ENCODE assay signal across 27 cellular contexts in genomic region chr1:113029822-113030221, GRCh38.
"Had no signal": no experiment of that assay in that cellular context is flagged by ENCODE, and none has a peak within 500 bp of the region (broad histone marks: within the 10 kb centered on the region; RNA-seq: fewer than 3 reads in every experiment).

No MANE protein-coding gene starts in this region.

- H3K27ac ChIP-seq: brain microvascular endothelial cell, left lung, pancreas, prostate gland, stomach, tibial artery, upper lobe of right lung, VCaP had no signal

- H3K4me1 ChIP-seq: left lung, pancreas, prostate gland, stomach, tibial artery, upper lobe of right lung had no signal

- H3K4me3 ChIP-seq: left lung, pancreas, prostate gland, stomach, tibial artery, upper lobe of right lung had no signal

- ATAC-seq: activated T-helper 17 cell treated with anti-CD3 and anti-CD28 coated beads, Interleukin-2, amount 50 U/mL, for 72 hours; esophagus mucosa; left lung; naive thymus-derived CD8-positive, alpha-beta T cell; pancreas; upper lobe of right lung had no signal

- H3K9me3 ChIP-seq: left lung, pancreas, prostate gland, stomach, tibial artery, upper lobe of right lung had no signal

- H3K36me3 ChIP-seq: brain microvascular endothelial cell, left lung, pancreas, prostate gland, stomach, tibial artery, upper lobe of right lung had no signal

- H3K27me3 ChIP-seq: brain microvascular endothelial cell, left lung, pancreas, stomach, tibial artery, upper lobe of right lung had no signal

- DNase-seq: activated CD4-positive, alpha-beta memory T cell treated with anti-CD3 and anti-CD28 coated beads for 36 hours; activated CD4-positive, alpha-beta T cell treated with anti-CD3 and anti-CD28 coated beads for 48 hours; activated CD8-positive, alpha-beta memory T cell treated with anti-CD3 and anti-CD28 coated beads, Interleukin-2, amount 50 U/mL, for 4 hours; activated gamma-delta T cell treated with Interleukin-2 at 50 U/mL for 16 hours; activated naive CD4-positive, alpha-beta T cell treated with anti-CD3 and anti-CD28 coated beads, Interleukin-2, amount 50 U/mL, for 16 hours; activated T-cell treated with anti-CD3 and anti-CD28 coated beads, Interleukin-2, amount 50 U/mL, for 24 hours; amniotic stem cell; brain microvascular endothelial cell; endodermal cell; foreskin fibroblast; kidney glomerular epithelial cell; left lung; naive thymus-derived CD8-positive, alpha-beta T cell; nucleus accumbens; pancreas; retina; stimulated activated CD4-positive, alpha-beta T cell treated with anti-CD3 and anti-CD28 coated beads, Interleukin-15, amount 100 ng/mL, for 24 hours; stimulated activated CD4-positive, alpha-beta T cell treated with anti-CD3 and anti-CD28 coated beads, Interleukin-2, amount 100 ng/mL, for 24 hours; stimulated activated naive B cell treated with anti-CD40 and anti-IgM and Interleukin-4, amounts not matched to agents 10 μg/mL and 1 μg/mL and 100 μg/mL, for 72 hours; stomach; T-helper 1 cell; tibial artery; upper lobe of right lung had no signal
